ENCODE assay signal across 1 cellular context in the genomic region with DNA sequence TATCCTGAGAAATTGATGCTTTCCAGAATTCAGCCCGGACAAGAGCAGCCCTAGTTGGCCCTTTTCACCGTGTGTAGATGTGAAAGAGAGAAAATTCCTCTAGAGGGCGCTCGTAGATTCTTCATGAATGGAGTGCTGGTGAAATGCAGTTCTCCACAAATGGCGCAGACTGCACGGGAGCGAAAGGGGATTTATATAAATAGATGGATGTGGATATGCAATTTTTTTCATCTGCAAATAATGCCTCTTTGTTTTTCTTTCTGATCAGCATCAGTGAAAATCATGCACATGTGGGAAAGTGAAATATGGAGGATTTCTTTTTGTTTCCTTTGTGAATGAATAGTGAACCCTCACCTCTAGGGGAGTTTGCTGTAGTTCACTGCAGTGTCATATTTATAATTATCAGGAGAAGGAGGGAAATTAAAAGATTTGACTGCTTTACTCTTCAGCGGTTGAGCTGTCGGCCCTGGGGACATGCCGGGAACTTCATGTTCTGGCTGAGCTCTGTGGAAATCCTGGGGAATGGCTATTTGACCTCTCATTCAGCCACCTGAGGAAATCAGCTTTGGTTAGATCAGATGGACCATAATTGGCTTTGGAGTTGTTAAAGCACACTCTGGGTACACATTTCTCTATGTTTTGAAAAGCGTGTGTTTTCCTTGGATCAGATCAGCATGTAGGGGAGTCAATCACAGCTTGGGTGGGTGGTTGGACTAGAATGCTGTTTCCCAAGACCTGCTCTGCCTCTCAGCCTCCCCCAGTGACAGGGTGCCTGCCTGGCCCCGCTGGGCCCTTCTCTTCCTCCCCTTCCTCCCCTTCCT.
TF ChIP-seq lines count a peak whose summit lies in the region.

No MANE protein-coding gene starts in this region.

TF ChIP-seq in H1, 55 proteins besides CTCF, POLR2A, EP300 and RAD21:
- TF ChIP-seq SIX5 (IDR thresholded peaks at IDR 0.05; ENCODE audit: low read depth, low read length) = no peak
- no peak for TF ChIP-seq PHF8 (conservative IDR thresholded peaks at IDR 0.05; ENCODE audit: low read depth, low read length)
- peak; percentile 83; the same call in 1 of the 2 replicates for TF ChIP-seq YY1 (IDR thresholded peaks at IDR 0.05; ENCODE audit: low read depth, low read length)
- no peak for TF ChIP-seq TBP (IDR thresholded peaks at IDR 0.05; ENCODE audit: low read depth, low read length)
- no peak for TF ChIP-seq BACH1 (IDR thresholded peaks at IDR 0.05; ENCODE audit: low read length)
- TF ChIP-seq KDM1A (IDR thresholded peaks at IDR 0.05; ENCODE audit: borderline replicate concordance, low read length) = no peak
- TF ChIP-seq, protein P1, sequence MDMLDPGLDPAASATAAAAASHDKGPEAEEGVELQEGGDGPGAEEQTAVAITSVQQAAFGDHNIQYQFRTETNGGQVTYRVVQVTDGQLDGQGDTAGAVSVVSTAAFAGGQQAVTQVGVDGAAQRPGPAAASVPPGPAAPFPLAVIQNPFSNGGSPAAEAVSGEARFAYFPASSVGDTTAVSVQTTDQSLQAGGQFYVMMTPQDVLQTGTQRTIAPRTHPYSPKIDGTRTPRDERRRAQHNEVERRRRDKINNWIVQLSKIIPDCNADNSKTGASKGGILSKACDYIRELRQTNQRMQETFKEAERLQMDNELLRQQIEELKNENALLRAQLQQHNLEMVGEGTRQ (IDR thresholded peaks at IDR 0.05; ENCODE audit: low read length) = no peak
- TF ChIP-seq KDM4A (IDR thresholded peaks at IDR 0.05; ENCODE audit: low read depth, low read length, severe bottlenecking) = no peak
- 0 out of 2 replicates have a peak, but pooled peaks have one; percentile 7 for TF ChIP-seq TEAD4 (IDR thresholded peaks at IDR 0.05; ENCODE audit: low read depth, low read length)
- no peak for TF ChIP-seq FOSL1 (IDR thresholded peaks at IDR 0.05; ENCODE audit: insufficient read depth, low read depth, low read length)
- TF ChIP-seq, protein P2, sequence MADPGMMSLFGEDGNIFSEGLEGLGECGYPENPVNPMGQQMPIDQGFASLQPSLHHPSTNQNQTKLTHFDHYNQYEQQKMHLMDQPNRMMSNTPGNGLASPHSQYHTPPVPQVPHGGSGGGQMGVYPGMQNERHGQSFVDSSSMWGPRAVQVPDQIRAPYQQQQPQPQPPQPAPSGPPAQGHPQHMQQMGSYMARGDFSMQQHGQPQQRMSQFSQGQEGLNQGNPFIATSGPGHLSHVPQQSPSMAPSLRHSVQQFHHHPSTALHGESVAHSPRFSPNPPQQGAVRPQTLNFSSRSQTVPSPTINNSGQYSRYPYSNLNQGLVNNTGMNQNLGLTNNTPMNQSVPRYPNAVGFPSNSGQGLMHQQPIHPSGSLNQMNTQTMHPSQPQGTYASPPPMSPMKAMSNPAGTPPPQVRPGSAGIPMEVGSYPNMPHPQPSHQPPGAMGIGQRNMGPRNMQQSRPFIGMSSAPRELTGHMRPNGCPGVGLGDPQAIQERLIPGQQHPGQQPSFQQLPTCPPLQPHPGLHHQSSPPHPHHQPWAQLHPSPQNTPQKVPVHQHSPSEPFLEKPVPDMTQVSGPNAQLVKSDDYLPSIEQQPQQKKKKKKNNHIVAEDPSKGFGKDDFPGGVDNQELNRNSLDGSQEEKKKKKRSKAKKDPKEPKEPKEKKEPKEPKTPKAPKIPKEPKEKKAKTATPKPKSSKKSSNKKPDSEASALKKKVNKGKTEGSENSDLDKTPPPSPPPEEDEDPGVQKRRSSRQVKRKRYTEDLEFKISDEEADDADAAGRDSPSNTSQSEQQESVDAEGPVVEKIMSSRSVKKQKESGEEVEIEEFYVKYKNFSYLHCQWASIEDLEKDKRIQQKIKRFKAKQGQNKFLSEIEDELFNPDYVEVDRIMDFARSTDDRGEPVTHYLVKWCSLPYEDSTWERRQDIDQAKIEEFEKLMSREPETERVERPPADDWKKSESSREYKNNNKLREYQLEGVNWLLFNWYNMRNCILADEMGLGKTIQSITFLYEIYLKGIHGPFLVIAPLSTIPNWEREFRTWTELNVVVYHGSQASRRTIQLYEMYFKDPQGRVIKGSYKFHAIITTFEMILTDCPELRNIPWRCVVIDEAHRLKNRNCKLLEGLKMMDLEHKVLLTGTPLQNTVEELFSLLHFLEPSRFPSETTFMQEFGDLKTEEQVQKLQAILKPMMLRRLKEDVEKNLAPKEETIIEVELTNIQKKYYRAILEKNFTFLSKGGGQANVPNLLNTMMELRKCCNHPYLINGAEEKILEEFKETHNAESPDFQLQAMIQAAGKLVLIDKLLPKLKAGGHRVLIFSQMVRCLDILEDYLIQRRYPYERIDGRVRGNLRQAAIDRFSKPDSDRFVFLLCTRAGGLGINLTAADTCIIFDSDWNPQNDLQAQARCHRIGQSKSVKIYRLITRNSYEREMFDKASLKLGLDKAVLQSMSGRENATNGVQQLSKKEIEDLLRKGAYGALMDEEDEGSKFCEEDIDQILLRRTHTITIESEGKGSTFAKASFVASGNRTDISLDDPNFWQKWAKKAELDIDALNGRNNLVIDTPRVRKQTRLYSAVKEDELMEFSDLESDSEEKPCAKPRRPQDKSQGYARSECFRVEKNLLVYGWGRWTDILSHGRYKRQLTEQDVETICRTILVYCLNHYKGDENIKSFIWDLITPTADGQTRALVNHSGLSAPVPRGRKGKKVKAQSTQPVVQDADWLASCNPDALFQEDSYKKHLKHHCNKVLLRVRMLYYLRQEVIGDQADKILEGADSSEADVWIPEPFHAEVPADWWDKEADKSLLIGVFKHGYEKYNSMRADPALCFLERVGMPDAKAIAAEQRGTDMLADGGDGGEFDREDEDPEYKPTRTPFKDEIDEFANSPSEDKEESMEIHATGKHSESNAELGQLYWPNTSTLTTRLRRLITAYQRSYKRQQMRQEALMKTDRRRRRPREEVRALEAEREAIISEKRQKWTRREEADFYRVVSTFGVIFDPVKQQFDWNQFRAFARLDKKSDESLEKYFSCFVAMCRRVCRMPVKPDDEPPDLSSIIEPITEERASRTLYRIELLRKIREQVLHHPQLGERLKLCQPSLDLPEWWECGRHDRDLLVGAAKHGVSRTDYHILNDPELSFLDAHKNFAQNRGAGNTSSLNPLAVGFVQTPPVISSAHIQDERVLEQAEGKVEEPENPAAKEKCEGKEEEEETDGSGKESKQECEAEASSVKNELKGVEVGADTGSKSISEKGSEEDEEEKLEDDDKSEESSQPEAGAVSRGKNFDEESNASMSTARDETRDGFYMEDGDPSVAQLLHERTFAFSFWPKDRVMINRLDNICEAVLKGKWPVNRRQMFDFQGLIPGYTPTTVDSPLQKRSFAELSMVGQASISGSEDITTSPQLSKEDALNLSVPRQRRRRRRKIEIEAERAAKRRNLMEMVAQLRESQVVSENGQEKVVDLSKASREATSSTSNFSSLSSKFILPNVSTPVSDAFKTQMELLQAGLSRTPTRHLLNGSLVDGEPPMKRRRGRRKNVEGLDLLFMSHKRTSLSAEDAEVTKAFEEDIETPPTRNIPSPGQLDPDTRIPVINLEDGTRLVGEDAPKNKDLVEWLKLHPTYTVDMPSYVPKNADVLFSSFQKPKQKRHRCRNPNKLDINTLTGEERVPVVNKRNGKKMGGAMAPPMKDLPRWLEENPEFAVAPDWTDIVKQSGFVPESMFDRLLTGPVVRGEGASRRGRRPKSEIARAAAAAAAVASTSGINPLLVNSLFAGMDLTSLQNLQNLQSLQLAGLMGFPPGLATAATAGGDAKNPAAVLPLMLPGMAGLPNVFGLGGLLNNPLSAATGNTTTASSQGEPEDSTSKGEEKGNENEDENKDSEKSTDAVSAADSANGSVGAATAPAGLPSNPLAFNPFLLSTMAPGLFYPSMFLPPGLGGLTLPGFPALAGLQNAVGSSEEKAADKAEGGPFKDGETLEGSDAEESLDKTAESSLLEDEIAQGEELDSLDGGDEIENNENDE (IDR thresholded peaks at IDR 0.05; ENCODE audit: insufficient replicate concordance, low read length) = no peak
- TF ChIP-seq SAP30 (IDR thresholded peaks at IDR 0.05; ENCODE audit: insufficient read depth, insufficient replicate concordance, low read length) = no peak
TF ChIP-seq in H1: peak in this region for 2.
